20 cellular contexts compared by ENCODE assay signal in the genomic region with DNA sequence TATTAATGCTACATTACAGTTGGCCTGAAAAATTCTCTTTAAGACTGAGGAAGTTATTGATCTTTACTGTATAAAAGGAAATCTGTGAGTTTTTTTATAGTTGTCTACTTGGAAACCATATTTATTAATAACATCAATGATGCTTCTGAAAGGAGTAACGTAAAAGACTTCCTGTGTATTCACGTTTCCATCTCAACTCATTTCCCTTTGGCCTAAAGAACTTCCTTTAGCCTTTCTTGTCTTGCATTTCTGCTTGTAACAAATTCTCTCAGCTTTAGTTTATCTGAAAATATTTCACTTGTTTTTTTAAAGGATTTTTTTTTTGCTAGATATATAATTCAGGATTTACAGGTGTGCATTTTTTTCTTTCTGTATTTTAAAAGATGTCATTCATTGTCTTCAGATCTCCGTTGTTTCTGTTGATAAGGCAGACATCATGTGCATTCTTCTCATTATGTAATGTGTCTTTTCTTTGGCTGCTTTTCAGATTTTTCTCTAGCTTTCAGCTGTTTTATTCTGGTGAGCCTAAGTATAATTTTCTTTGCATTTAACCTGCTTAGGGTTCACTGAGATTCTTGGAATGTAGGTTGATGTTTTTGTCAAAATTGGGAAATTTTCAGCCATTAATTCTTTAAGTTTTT.
DNase-seq lines count a peak whose midpoint lies in the region; ATAC-seq and FAIRE-seq lines count a peak whose summit lies in the region.
"Had no signal": no experiment of that assay in that cellular context is flagged by ENCODE, and none has a peak within 500 bp of the region (broad histone marks: within the 10 kb centered on the region; RNA-seq: fewer than 3 reads in every experiment).

No MANE protein-coding gene starts in this region.

- POLR2A ChIA-PET in activated CD8-positive, alpha-beta T cell treated with anti-CD3 and anti-CD28 coated beads, Interleukin-2, amount 10 ng/mL, durations not matched to agents 7 days and 5 days (lab: Charles Lee), result interaction anchor here (0.6 kb wide), 1 partner anchor 21 kb away, joined by 3 read pairs; no protein-coding TSS in a partner anchor

- no peak for DNase-seq in GM19239 (ENCODE audit: insufficient read length, low spot score)
- peak; percentile 69 for DNase-seq in dermis blood vessel endothelial cell
- peak; percentile 47 for DNase-seq in inferior parietal cortex (ENCODE audit: extremely low spot score)
- DNase-seq in superior temporal gyrus (ENCODE audit: extremely low spot score), result peak; percentile 55
- DNase-seq in activated CD8-positive, alpha-beta T cell treated with anti-CD3 and anti-CD28 coated beads, Interleukin-2, amount 10 ng/mL, durations not matched to agents 7 days and 5 days, result no peak
- DNase-seq in DMS 273 (lab: John Stamatoyannopoulos, UW; ENCODE audit: unreplicated experiment), result no peak
- DNase-seq: ACHN; BE2C; CD4-positive, alpha-beta memory T cell; DMS79 treated with DMSO at 0.1 percent for 48 hours; GOT3; H7; HFFc6 had no signal

- H3K4me3 Mint-ChIP-seq in activated CD8-positive, alpha-beta T cell treated with anti-CD3 and anti-CD28 coated beads, Interleukin-2, amount 10 ng/mL, durations not matched to agents 7 days and 5 days, result no peak overlapping the region
- H3K4me3 Mint-ChIP-seq: CD14-positive monocyte; CD4-positive, alpha-beta memory T cell; HFFc6 had no signal

- no peak for ATAC-seq in activated CD8-positive, alpha-beta T cell treated with anti-CD3 and anti-CD28 coated beads, Interleukin-2, amount 10 ng/mL, durations not matched to agents 7 days and 5 days
- no peak for ATAC-seq in GM18907 (IDR thresholded peaks at IDR 0.05; ENCODE audit: unreplicated experiment)
- no peak for ATAC-seq in GM18511 (IDR thresholded peaks at IDR 0.05; ENCODE audit: unreplicated experiment)
- ATAC-seq: HCT116 had no signal

- FAIRE-seq in GM19239 (lab: Jason Lieb, UNC), result peak; percentile 66
- FAIRE-seq: A204.1, G401.6, GM12891 had no signal

- H3K4me1 Mint-ChIP-seq in activated CD8-positive, alpha-beta T cell treated with anti-CD3 and anti-CD28 coated beads, Interleukin-2, amount 10 ng/mL, durations not matched to agents 7 days and 5 days (ENCODE audit: low read depth), result no peaks in the 10 kb centered on the region
- H3K4me1 Mint-ChIP-seq: CD14-positive monocyte had no signal

- CTCF ChIA-PET in activated CD8-positive, alpha-beta T cell treated with anti-CD3 and anti-CD28 coated beads, Interleukin-2, amount 10 ng/mL, durations not matched to agents 7 days and 5 days (lab: Charles Lee), result no interaction called here

- H3K9me3 Mint-ChIP-seq in activated CD8-positive, alpha-beta T cell treated with anti-CD3 and anti-CD28 coated beads, Interleukin-2, amount 10 ng/mL, durations not matched to agents 7 days and 5 days (ENCODE audit: insufficient read depth), result no peaks in the 10 kb centered on the region
- H3K9me3 Mint-ChIP-seq: CD14-positive monocyte; CD4-positive, alpha-beta memory T cell; HFFc6 had no signal

- no peaks in the 10 kb centered on the region for H3K27me3 Mint-ChIP-seq in activated CD8-positive, alpha-beta T cell treated with anti-CD3 and anti-CD28 coated beads, Interleukin-2, amount 10 ng/mL, durations not matched to agents 7 days and 5 days (ENCODE audit: low read depth)
- H3K27me3 Mint-ChIP-seq: CD4-positive, alpha-beta memory T cell had no signal

- H3K27ac Mint-ChIP-seq in activated CD8-positive, alpha-beta T cell treated with anti-CD3 and anti-CD28 coated beads, Interleukin-2, amount 10 ng/mL, durations not matched to agents 7 days and 5 days, result no peak overlapping the region
- H3K27ac Mint-ChIP-seq: CD14-positive monocyte, HFFc6 had no signal

- peaks cover 28% of the 10 kb centered on the region for H3K36me3 Mint-ChIP-seq in activated CD8-positive, alpha-beta T cell treated with anti-CD3 and anti-CD28 coated beads, Interleukin-2, amount 10 ng/mL, durations not matched to agents 7 days and 5 days (ENCODE audit: low read depth)

Comparison
In these comparisons a context has a peak if more than half of its experiments do, and no peak if none do; other contexts are left out.
1. DNase-seq: peak in dermis blood vessel endothelial cell (single experiment), inferior parietal cortex (single experiment) and superior temporal gyrus (single experiment); none in GM19239 (single experiment), activated CD8-positive, alpha-beta T cell treated with anti-CD3 and anti-CD28 coated beads, Interleukin-2, amount 10 ng/mL, durations not matched to agents 7 days and 5 days (single experiment) and DMS 273 (single experiment).